1 cellular context compared by ENCODE assay signal in the genomic region with DNA sequence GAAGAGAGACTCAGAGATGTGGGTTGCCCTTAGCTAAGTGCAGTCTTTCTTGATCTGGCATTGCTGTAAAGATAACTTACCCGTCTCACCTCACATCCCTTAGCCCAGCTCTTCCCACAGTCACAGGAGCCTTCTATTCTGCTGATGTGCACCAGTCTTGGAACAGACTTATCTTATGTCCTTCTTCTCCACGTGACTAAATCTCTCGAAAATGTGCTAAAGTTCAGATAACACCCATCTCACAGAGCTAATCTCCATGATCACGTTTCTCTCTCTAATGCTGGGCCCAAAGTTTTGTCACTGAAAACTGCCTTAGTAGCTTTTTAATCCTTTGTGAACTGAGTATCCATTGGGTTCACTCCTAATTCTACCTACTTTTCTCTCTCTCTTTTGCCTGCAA.
TF ChIP-seq lines count a peak whose summit lies in the region.

No MANE protein-coding gene starts in this region.

TF ChIP-seq in K562, 482 proteins besides CTCF, POLR2A, EP300 and RAD21 (continued from another document):
- TF ChIP-seq, protein P1, sequence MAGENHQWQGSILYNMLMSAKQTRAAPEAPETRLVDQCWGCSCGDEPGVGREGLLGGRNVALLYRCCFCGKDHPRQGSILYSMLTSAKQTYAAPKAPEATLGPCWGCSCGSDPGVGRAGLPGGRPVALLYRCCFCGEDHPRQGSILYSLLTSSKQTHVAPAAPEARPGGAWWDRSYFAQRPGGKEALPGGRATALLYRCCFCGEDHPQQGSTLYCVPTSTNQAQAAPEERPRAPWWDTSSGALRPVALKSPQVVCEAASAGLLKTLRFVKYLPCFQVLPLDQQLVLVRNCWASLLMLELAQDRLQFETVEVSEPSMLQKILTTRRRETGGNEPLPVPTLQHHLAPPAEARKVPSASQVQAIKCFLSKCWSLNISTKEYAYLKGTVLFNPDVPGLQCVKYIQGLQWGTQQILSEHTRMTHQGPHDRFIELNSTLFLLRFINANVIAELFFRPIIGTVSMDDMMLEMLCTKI (IDR thresholded peaks at IDR 0.05; ENCODE audit: partially characterized antibody), result no peak
- TF ChIP-seq ZNF584 (CRISPR knock-in tag; IDR thresholded peaks at IDR 0.05; ENCODE audit: low read depth) (no peak), CBFA2T3 (IDR thresholded peaks at IDR 0.05) (peak; percentile 73), ZFP1 (CRISPR knock-in tag; IDR thresholded peaks at IDR 0.05) (no peak), ERF (CRISPR knock-in tag; IDR thresholded peaks at IDR 0.05) (no peak), CXXC5 (CRISPR knock-in tag; IDR thresholded peaks at IDR 0.05) (peak; percentile 42; the same call in 1 of the 2 replicates), MIER1 (IDR thresholded peaks at IDR 0.05; ENCODE audit: low read depth) (no peak), ELF4 (CRISPR knock-in tag; IDR thresholded peaks at IDR 0.05) (no peak), TARDBP (IDR thresholded peaks at IDR 0.05) (no peak), HDAC1 (IDR thresholded peaks at IDR 0.05) (0 out of 4 replicates have a peak, but pooled peaks of 1 of the 2 experiments have one; percentile 18), HDAC3 (IDR thresholded peaks at IDR 0.05; ENCODE audit: borderline replicate concordance, partially characterized antibody) (no peak), ETV1 (tag; conservative IDR thresholded peaks at IDR 0.05; ENCODE audit: low read depth) (no peak), BACH1 (tag; IDR thresholded peaks at IDR 0.05) (no peak), XRCC5 (IDR thresholded peaks at IDR 0.05; ENCODE audit: low read depth, low read length) (no peak), FOS (IDR thresholded peaks at IDR 0.05; ENCODE audit: extremely low read depth, insufficient read length) (no peak), CBFA2T2 (conservative IDR thresholded peaks at IDR 0.05) (peak; percentile 61), ZNF41 (CRISPR knock-in tag; conservative IDR thresholded peaks at IDR 0.05) (no peak), ATF1 (CRISPR knock-in tag; IDR thresholded peaks at IDR 0.05) (no peak), ATF1 (tag; IDR thresholded peaks at IDR 0.05) (no peak), GATA2 (CRISPR knock-in tag; IDR thresholded peaks at IDR 0.05) (0 out of 2 replicates have a peak, but pooled peaks have one; percentile 14), PCBP2 (IDR thresholded peaks at IDR 0.05; ENCODE audit: low read depth, low read length, poor library complexity, severe bottlenecking) (no peak), EP400 (IDR thresholded peaks at IDR 0.05) (no peak), SIN3A (IDR thresholded peaks at IDR 0.05; ENCODE audit: borderline replicate concordance in 2 of 2, control insufficient read depth in 1 of 2, low read depth in 2 of 2, low read length in 2 of 2) (no peak), CTBP1 (IDR thresholded peaks at IDR 0.05; ENCODE audit: borderline replicate concordance) (peak; percentile 47; the same call in 1 of the 2 replicates), NBN (IDR thresholded peaks at IDR 0.05; ENCODE audit: low read depth) (no peak), RFX7 (CRISPR knock-in tag; IDR thresholded peaks at IDR 0.05) (no peak), NR1H2 (CRISPR knock-in tag; IDR thresholded peaks at IDR 0.05) (no peak), SOX6 (IDR thresholded peaks at IDR 0.05) (peak; percentile 48; the same call in 1 of the 2 replicates), ARID1B (IDR thresholded peaks at IDR 0.05) (peak; percentile 72), TRIM24 (IDR thresholded peaks at IDR 0.05) (peak in 1 of 2 experiments; percentile 26; a peak in 1 of 4 replicates), HDGF (IDR thresholded peaks at IDR 0.05) (no peak), TEAD1 (CRISPR knock-in tag; IDR thresholded peaks at IDR 0.05) (no peak), POLR3A (IDR thresholded peaks at IDR 0.05; ENCODE audit: borderline replicate concordance, extremely low read depth, insufficient read depth, insufficient read length) (no peak), FUS (optimal IDR thresholded peaks at IDR 0.05; ENCODE audit: low read depth, low read length) (no peak), ZFP30 (CRISPR knock-in tag; IDR thresholded peaks at IDR 0.05; ENCODE audit: borderline replicate concordance) (no peak), XRCC4 (IDR thresholded peaks at IDR 0.05; ENCODE audit: extremely low read depth, insufficient read depth, insufficient read length) (no peak), RBM25 (IDR thresholded peaks at IDR 0.05; ENCODE audit: low read depth, low read length, severe bottlenecking) (no peak), KLF13 (tag; IDR thresholded peaks at IDR 0.05; ENCODE audit: borderline replicate concordance, low read depth) (no peak), RAD51 (IDR thresholded peaks at IDR 0.05; ENCODE audit: borderline replicate concordance, low read depth) (peak; percentile 43; the same call in 1 of the 2 replicates), ZNF445 (CRISPR knock-in tag; IDR thresholded peaks at IDR 0.05; ENCODE audit: low read depth) (no peak), ILK (tag; IDR thresholded peaks at IDR 0.05; ENCODE audit: borderline replicate concordance, low read depth) (no peak), RB1 (IDR thresholded peaks at IDR 0.05; ENCODE audit: low read depth) (no peak), KDM1A (IDR thresholded peaks at IDR 0.05) (no peak), ZSCAN29 (IDR thresholded peaks at IDR 0.05) (no peak), POU5F1 (IDR thresholded peaks at IDR 0.05; ENCODE audit: borderline replicate concordance, low read depth, low read length, partially characterized antibody) (no peak), TAF9B (IDR thresholded peaks at IDR 0.05; ENCODE audit: partially characterized antibody) (no peak), ADNP (tag; IDR thresholded peaks at IDR 0.05) (peak; percentile 39; the same call in 1 of the 2 replicates), TEAD4 (IDR thresholded peaks at IDR 0.05; ENCODE audit: low read length) (peak; percentile 73), TEAD4 (CRISPR knock-in tag; IDR thresholded peaks at IDR 0.05; ENCODE audit: borderline replicate concordance) (no peak), BHLHE40 (IDR thresholded peaks at IDR 0.05; ENCODE audit: low read length) (peak; percentile 77), NFIC (IDR thresholded peaks at IDR 0.05) (no peak), MTA2 (IDR thresholded peaks at IDR 0.05; ENCODE audit: low read depth) (peak; percentile 28; the same call in 1 of the 2 replicates), DMBX1 (CRISPR knock-in tag; IDR thresholded peaks at IDR 0.05; ENCODE audit: borderline replicate concordance) (no peak), ZNF174 (CRISPR knock-in tag; IDR thresholded peaks at IDR 0.05) (no peak), U2AF1 (optimal IDR thresholded peaks at IDR 0.05; ENCODE audit: low read depth, low read length) (no peak), ZNF766 (CRISPR knock-in tag; conservative IDR thresholded peaks at IDR 0.05) (no peak), SMC3 (conservative IDR thresholded peaks at IDR 0.05; ENCODE audit: insufficient read depth, low read depth, low read length) (no peak), ZNF165 (CRISPR knock-in tag; IDR thresholded peaks at IDR 0.05; ENCODE audit: borderline replicate concordance) (no peak), MAFK (IDR thresholded peaks at IDR 0.05; ENCODE audit: low read length) (no peak)
- TF ChIP-seq, protein P2, sequence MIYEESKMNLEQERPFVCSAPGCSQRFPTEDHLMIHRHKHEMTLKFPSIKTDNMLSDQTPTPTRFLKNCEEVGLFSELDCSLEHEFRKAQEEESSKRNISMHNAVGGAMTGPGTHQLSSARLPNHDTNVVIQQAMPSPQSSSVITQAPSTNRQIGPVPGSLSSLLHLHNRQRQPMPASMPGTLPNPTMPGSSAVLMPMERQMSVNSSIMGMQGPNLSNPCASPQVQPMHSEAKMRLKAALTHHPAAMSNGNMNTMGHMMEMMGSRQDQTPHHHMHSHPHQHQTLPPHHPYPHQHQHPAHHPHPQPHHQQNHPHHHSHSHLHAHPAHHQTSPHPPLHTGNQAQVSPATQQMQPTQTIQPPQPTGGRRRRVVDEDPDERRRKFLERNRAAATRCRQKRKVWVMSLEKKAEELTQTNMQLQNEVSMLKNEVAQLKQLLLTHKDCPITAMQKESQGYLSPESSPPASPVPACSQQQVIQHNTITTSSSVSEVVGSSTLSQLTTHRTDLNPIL (CRISPR knock-in tag; IDR thresholded peaks at IDR 0.05), result no peak
- TF ChIP-seq, protein P3, sequence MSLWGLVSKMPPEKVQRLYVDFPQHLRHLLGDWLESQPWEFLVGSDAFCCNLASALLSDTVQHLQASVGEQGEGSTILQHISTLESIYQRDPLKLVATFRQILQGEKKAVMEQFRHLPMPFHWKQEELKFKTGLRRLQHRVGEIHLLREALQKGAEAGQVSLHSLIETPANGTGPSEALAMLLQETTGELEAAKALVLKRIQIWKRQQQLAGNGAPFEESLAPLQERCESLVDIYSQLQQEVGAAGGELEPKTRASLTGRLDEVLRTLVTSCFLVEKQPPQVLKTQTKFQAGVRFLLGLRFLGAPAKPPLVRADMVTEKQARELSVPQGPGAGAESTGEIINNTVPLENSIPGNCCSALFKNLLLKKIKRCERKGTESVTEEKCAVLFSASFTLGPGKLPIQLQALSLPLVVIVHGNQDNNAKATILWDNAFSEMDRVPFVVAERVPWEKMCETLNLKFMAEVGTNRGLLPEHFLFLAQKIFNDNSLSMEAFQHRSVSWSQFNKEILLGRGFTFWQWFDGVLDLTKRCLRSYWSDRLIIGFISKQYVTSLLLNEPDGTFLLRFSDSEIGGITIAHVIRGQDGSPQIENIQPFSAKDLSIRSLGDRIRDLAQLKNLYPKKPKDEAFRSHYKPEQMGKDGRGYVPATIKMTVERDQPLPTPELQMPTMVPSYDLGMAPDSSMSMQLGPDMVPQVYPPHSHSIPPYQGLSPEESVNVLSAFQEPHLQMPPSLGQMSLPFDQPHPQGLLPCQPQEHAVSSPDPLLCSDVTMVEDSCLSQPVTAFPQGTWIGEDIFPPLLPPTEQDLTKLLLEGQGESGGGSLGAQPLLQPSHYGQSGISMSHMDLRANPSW (CRISPR knock-in tag; IDR thresholded peaks at IDR 0.05), result no peak
- TF ChIP-seq, protein P4, sequence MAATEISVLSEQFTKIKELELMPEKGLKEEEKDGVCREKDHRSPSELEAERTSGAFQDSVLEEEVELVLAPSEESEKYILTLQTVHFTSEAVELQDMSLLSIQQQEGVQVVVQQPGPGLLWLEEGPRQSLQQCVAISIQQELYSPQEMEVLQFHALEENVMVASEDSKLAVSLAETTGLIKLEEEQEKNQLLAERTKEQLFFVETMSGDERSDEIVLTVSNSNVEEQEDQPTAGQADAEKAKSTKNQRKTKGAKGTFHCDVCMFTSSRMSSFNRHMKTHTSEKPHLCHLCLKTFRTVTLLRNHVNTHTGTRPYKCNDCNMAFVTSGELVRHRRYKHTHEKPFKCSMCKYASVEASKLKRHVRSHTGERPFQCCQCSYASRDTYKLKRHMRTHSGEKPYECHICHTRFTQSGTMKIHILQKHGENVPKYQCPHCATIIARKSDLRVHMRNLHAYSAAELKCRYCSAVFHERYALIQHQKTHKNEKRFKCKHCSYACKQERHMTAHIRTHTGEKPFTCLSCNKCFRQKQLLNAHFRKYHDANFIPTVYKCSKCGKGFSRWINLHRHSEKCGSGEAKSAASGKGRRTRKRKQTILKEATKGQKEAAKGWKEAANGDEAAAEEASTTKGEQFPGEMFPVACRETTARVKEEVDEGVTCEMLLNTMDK (IDR thresholded peaks at IDR 0.05; ENCODE audit: borderline replicate concordance, insufficient read depth, low read depth, low read length, poor library complexity, severe bottlenecking), result no peak
- TF ChIP-seq, protein P5, sequence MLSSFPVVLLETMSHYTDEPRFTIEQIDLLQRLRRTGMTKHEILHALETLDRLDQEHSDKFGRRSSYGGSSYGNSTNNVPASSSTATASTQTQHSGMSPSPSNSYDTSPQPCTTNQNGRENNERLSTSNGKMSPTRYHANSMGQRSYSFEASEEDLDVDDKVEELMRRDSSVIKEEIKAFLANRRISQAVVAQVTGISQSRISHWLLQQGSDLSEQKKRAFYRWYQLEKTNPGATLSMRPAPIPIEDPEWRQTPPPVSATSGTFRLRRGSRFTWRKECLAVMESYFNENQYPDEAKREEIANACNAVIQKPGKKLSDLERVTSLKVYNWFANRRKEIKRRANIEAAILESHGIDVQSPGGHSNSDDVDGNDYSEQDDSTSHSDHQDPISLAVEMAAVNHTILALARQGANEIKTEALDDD (IDR thresholded peaks at IDR 0.05), result no peak
- TF ChIP-seq, protein P6, sequence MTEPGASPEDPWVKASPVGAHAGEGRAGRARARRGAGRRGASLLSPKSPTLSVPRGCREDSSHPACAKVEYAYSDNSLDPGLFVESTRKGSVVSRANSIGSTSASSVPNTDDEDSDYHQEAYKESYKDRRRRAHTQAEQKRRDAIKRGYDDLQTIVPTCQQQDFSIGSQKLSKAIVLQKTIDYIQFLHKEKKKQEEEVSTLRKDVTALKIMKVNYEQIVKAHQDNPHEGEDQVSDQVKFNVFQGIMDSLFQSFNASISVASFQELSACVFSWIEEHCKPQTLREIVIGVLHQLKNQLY (CRISPR knock-in tag; conservative IDR thresholded peaks at IDR 0.05), result no peak
- TF ChIP-seq, protein P7, sequence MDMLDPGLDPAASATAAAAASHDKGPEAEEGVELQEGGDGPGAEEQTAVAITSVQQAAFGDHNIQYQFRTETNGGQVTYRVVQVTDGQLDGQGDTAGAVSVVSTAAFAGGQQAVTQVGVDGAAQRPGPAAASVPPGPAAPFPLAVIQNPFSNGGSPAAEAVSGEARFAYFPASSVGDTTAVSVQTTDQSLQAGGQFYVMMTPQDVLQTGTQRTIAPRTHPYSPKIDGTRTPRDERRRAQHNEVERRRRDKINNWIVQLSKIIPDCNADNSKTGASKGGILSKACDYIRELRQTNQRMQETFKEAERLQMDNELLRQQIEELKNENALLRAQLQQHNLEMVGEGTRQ (CRISPR knock-in tag; IDR thresholded peaks at IDR 0.05), result peak; percentile 74
- TF ChIP-seq, protein P8, sequence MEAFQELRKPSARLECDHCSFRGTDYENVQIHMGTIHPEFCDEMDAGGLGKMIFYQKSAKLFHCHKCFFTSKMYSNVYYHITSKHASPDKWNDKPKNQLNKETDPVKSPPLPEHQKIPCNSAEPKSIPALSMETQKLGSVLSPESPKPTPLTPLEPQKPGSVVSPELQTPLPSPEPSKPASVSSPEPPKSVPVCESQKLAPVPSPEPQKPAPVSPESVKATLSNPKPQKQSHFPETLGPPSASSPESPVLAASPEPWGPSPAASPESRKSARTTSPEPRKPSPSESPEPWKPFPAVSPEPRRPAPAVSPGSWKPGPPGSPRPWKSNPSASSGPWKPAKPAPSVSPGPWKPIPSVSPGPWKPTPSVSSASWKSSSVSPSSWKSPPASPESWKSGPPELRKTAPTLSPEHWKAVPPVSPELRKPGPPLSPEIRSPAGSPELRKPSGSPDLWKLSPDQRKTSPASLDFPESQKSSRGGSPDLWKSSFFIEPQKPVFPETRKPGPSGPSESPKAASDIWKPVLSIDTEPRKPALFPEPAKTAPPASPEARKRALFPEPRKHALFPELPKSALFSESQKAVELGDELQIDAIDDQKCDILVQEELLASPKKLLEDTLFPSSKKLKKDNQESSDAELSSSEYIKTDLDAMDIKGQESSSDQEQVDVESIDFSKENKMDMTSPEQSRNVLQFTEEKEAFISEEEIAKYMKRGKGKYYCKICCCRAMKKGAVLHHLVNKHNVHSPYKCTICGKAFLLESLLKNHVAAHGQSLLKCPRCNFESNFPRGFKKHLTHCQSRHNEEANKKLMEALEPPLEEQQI (IDR thresholded peaks at IDR 0.05), result no peak
